In the genomic region with DNA sequence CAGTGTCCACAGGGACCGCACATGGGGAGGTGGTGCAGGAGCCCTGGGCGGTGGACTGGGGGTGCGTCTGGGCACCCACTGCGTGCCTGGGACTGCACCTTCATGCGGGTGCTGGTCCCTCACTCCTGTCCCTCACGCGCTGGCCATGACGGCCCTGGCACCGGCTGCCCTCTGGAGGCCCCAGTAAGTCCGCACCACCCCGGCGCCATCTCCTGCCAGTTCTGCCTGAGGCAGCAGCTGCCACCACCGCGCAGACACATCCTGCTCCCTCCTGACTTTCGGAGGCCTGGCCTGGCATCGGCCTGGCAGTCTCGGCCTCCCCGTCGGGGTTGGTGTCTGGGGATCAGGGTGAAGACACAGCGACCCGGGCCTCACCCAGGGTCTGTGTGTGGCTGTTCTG, we compare ENCODE assay signal across 22 cellular contexts.
DNase-seq lines count a peak whose midpoint lies in the region; ATAC-seq and TF ChIP-seq lines count a peak whose summit lies in the region.
"Had no signal": no experiment of that assay in that cellular context is flagged by ENCODE, and none has a peak within 500 bp of the region (broad histone marks: within the 10 kb centered on the region; RNA-seq: fewer than 3 reads in every experiment).

No MANE protein-coding gene starts in this region.

- no peaks in the 10 kb centered on the region for H4K20me1 ChIP-seq in SK-N-SH (ENCODE audit: insufficient read depth)
- no peaks in the 10 kb centered on the region for H4K20me1 ChIP-seq in neural progenitor cell (ENCODE audit: low read depth)

- ATAC-seq in HG03342 (IDR thresholded peaks at IDR 0.05; ENCODE audit: unreplicated experiment) (no peak), HG02870 (IDR thresholded peaks at IDR 0.05; ENCODE audit: unreplicated experiment) (no peak), GM19324 (IDR thresholded peaks at IDR 0.05; ENCODE audit: low FRiP score, unreplicated experiment) (no peak)
- ATAC-seq: A549 had no signal

- peaks cover 13% of the 10 kb centered on the region for H3K27me3 Mint-ChIP-seq in neural progenitor cell (ENCODE audit: insufficient read depth, low read depth)

- POLR2A ChIA-PET in SK-N-SH (lab: Yijun Ruan, JAX): interaction anchor here (1.1 kb wide), 1 partner anchor 95 kb away, joined by 3 read pairs; no protein-coding TSS in a partner anchor

- intact Hi-C loops in posterior vena cava (cut with DNase I): loop anchor here in 1 of 2 donors (5.0 kb wide), 1 partner anchor 46 kb away; no protein-coding TSS in a partner anchor

- no peaks in the 10 kb centered on the region for H3K4me1 ChIP-seq in BE2C
- H3K4me1 ChIP-seq in SK-N-SH (ENCODE audit: control insufficient read depth in 1 of 2, insufficient read depth in 2 of 2, low read depth in 1 of 2, low read length in 1 of 2): peaks cover 0 to 39% of the 10 kb centered on the region in 2 experiments; a peak in 1 of 4 replicates
- H3K4me1 ChIP-seq in neural progenitor cell: peaks cover 28% of the 10 kb centered on the region
- H3K4me1 ChIP-seq: A549 had no signal

- TF ChIP-seq CTCF in BE2C (IDR thresholded peaks at IDR 0.05; ENCODE audit: low read depth, low read length) (no peak), SK-N-SH (IDR thresholded peaks at IDR 0.05) (no peak), neural progenitor cell (IDR thresholded peaks at IDR 0.05) (no peak)

- peak; percentile 55 for TF ChIP-seq RAD21 in SK-N-SH (IDR thresholded peaks at IDR 0.05; ENCODE audit: low read length)

- H3K9me3 ChIP-seq in BE2C (no peaks in the 10 kb centered on the region), SK-N-SH (no peaks in the 10 kb centered on the region), neural progenitor cell (ENCODE audit: low read depth) (no peaks in the 10 kb centered on the region)
- H3K9me3 ChIP-seq: A549, SJCRH30 had no signal

- H3K36me3 Mint-ChIP-seq in neural progenitor cell: no peaks in the 10 kb centered on the region

- H3K4me3 ChIP-seq in BE2C (ENCODE audit: low read depth, low read length) (no peak overlapping the region), SK-N-SH (ENCODE audit: low read depth in 2 of 2, low read length in 1 of 2) (no peak overlapping the region), neural progenitor cell (no peak overlapping the region)
- H3K4me3 ChIP-seq: A549, SJCRH30 had no signal

- H3K9me3 Mint-ChIP-seq in neural progenitor cell: peaks cover 3% of the 10 kb centered on the region

- 72% methylated on average over 8 of the region's 21 CpGs for WGBS in SK-N-SH (ENCODE audit: low lambda C conversion rate)

- H3K9ac ChIP-seq in SK-N-SH: no peak overlapping the region
- no peak overlapping the region for H3K9ac ChIP-seq in neural progenitor cell

- H3K27ac ChIP-seq in SK-N-SH (ENCODE audit: low read depth in 2 of 2, low read length in 1 of 2) (peak overlapping the region in 1 of 2 experiments; percentile 86; a peak in 2 of 4 replicates), neural progenitor cell (peak overlapping the region; percentile 34)
- H3K27ac ChIP-seq: A549, C4-2B, SJCRH30 had no signal

- no peaks in the 10 kb centered on the region for H3K9me2 ChIP-seq in SK-N-SH

- DNase-seq in BE2C: peak; percentile 41
- peak; percentile 90 for DNase-seq in SK-N-SH
- DNase-seq in fibroblast of gingiva (ENCODE audit: low read depth): peak; percentile 38
- no peak for DNase-seq in neural progenitor cell (ENCODE audit: low spot score)
- DNase-seq in posterior vena cava (ENCODE audit: low spot score): no peak
- DNase-seq: DMS 273 treated with DMSO at 0.1 percent for 48 hours, GF-D8, H7, IMR-90, Karpas-422, NCI-H1105, NCI-H1694 treated with DMSO at 0.1 percent for 48 hours, NCI-H345, NCI-H526, OCI-M1, RPMI8226, SJCRH30 had no signal

- peak overlapping the region; percentile 76 for H3K27ac Mint-ChIP-seq in neural progenitor cell

- no peaks in the 10 kb centered on the region for H3K79me2 ChIP-seq in SK-N-SH (ENCODE audit: insufficient read depth)
- no peaks in the 10 kb centered on the region for H3K79me2 ChIP-seq in neural progenitor cell (ENCODE audit: low read depth)

- CTCF ChIA-PET in SK-N-SH (lab: Yijun Ruan, JAX): interaction anchor here (0.9 to 3.0 kb wide), 10 partner anchors 10 to 152 kb away, joined by 3 to 11 read pairs (median 4); a partner anchor contains a TSS

- H2AFZ ChIP-seq in SK-N-SH (ENCODE audit: low read depth): no peak overlapping the region
- H2AFZ ChIP-seq in neural progenitor cell (replicated peaks): no peak overlapping the region

- H3K4me2 ChIP-seq in SK-N-SH: no peak overlapping the region
- H3K4me2 ChIP-seq in neural progenitor cell: no peak overlapping the region
- H3K4me2 ChIP-seq: A549 had no signal

- no peaks in the 10 kb centered on the region for H3F3A ChIP-seq in SK-N-SH (replicated peaks; ENCODE audit: insufficient read depth)
- H3F3A ChIP-seq in neural progenitor cell (ENCODE audit: low read depth): peaks cover 8% of the 10 kb centered on the region

- H3K27me3 ChIP-seq in BE2C: no peaks in the 10 kb centered on the region
- H3K27me3 ChIP-seq in SK-N-SH (ENCODE audit: insufficient read depth): no peaks in the 10 kb centered on the region
- H3K27me3 ChIP-seq in neural progenitor cell: peaks cover 13% of the 10 kb centered on the region

- H3K4me1 Mint-ChIP-seq in neural progenitor cell: peaks cover 30% of the 10 kb centered on the region

- H3K36me3 ChIP-seq in BE2C (no peaks in the 10 kb centered on the region), SK-N-SH (replicated peaks in 1 of 2; ENCODE audit: control insufficient read depth in 1 of 2, insufficient read depth in 2 of 2, low read length in 1 of 2) (no peaks in the 10 kb centered on the region), neural progenitor cell (no peaks in the 10 kb centered on the region)
- H3K36me3 ChIP-seq: SJCRH30 had no signal

- no peak for TF ChIP-seq EP300 in SK-N-SH (IDR thresholded peaks at IDR 0.05; ENCODE audit: borderline replicate concordance in 1 of 2, low read depth in 1 of 2, low read length in 1 of 2)

- no peak overlapping the region for H3K4me3 Mint-ChIP-seq in neural progenitor cell

TF ChIP-seq in SK-N-SH, 30 proteins besides CTCF, POLR2A, EP300 and RAD21:
- TF ChIP-seq, protein P1, sequence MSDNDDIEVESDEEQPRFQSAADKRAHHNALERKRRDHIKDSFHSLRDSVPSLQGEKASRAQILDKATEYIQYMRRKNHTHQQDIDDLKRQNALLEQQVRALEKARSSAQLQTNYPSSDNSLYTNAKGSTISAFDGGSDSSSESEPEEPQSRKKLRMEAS (IDR thresholded peaks at IDR 0.05; ENCODE audit: low read depth): no peak
- TF ChIP-seq SMC3 (IDR thresholded peaks at IDR 0.05; ENCODE audit: low read depth, low read length): peak; percentile 35; the same call in 1 of the 2 replicates
- TF ChIP-seq EZH2phosphoT487 (IDR thresholded peaks at IDR 0.05; ENCODE audit: borderline replicate concordance, low read depth): no peak
- 0 out of 2 replicates have a peak, but pooled peaks have one; percentile 40 for TF ChIP-seq RCOR1 (IDR thresholded peaks at IDR 0.05; ENCODE audit: low read length)
- TF ChIP-seq, protein P2, sequence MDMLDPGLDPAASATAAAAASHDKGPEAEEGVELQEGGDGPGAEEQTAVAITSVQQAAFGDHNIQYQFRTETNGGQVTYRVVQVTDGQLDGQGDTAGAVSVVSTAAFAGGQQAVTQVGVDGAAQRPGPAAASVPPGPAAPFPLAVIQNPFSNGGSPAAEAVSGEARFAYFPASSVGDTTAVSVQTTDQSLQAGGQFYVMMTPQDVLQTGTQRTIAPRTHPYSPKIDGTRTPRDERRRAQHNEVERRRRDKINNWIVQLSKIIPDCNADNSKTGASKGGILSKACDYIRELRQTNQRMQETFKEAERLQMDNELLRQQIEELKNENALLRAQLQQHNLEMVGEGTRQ (IDR thresholded peaks at IDR 0.05; ENCODE audit: borderline replicate concordance, low read depth, low read length): no peak
- no peak for TF ChIP-seq GATA2 (CRISPR knock-in tag; IDR thresholded peaks at IDR 0.05)
- no peak for TF ChIP-seq FOSL2 (IDR thresholded peaks at IDR 0.05; ENCODE audit: borderline replicate concordance, low read depth)

Comparison
In these comparisons a context has a peak if more than half of its experiments do, and no peak if none do; other contexts are left out.
1. DNase-seq: peak in BE2C (single experiment), SK-N-SH (single experiment) and fibroblast of gingiva (single experiment); none in neural progenitor cell (single experiment) and posterior vena cava (single experiment).